Comparison of ENCODE assay signal across 29 cellular contexts in genomic region chr21:27129694-27130093, GRCh38.
"Had no signal": no experiment of that assay in that cellular context is flagged by ENCODE, and none has a peak within 500 bp of the region (broad histone marks: within the 10 kb centered on the region; RNA-seq: fewer than 3 reads in every experiment).

No MANE protein-coding gene starts in this region.

- FAIRE-seq: keratinocyte, pancreas, small intestine had no signal

- H3K27me3 ChIP-seq: left lung, pancreas, sigmoid colon, testis, thyroid gland, transverse colon, upper lobe of left lung, vagina had no signal

- DNase-seq: hippocampal formation; kidney glomerular epithelial cell; left colon; left lung; midbrain; mucosa of descending colon; naive thymus-derived CD4-positive, alpha-beta T cell; pancreas; posterior cingulate gyrus; retina; right cardiac atrium; sigmoid colon; small intestine; stimulated activated CD4-positive, alpha-beta T cell treated with anti-CD3 and anti-CD28 coated beads, Interleukin-1b, Interleukin-23, amount 100 ng/mL, for 48 hours; stimulated activated CD4-positive, alpha-beta T cell treated with anti-CD3 and anti-CD28 coated beads, Interleukin-2, amount 100 ng/mL, for 48 hours; stimulated activated CD4-positive, alpha-beta T cell treated with anti-CD3 and anti-CD28 coated beads, Interleukin-4, amount 100 ng/mL, for 4 hours; stimulated activated CD8-positive, alpha-beta memory T cell treated with anti-CD3 and anti-CD28 coated beads, Interleukin-4, amount 100 ng/mL, for 48 hours; stimulated activated naive CD4-positive, alpha-beta T cell treated with Interleukin-2 at 50 U/mL for 16 hours; stimulated activated naive CD8-positive, alpha-beta T cell treated with anti-CD3 and anti-CD28 coated beads, Interleukin-15, amount 100 ng/mL, for 72 hours; testis; thyroid gland; transverse colon; upper lobe of left lung had no signal

- ATAC-seq: left colon; left lung; mucosa of descending colon; naive thymus-derived CD4-positive, alpha-beta T cell; natural killer cell treated with Interleukin-12 subunit alpha and Interleukin-12 subunit beta and Interleukin-15 and Interleukin-18, amount 100 ng/mL, for 72 hours; pancreas; right cardiac atrium; stimulated activated memory B cell treated with anti-CD40 and anti-IgM and Interleukin-4, amounts not matched to agents 10 μg/mL and 1 μg/mL and 100 μg/mL, for 72 hours; stimulated activated naive CD8-positive, alpha-beta T cell treated with anti-CD3 and anti-CD28 coated beads, Interleukin-15, amount 100 ng/mL, for 72 hours had no signal

- H3K27ac ChIP-seq: left lung, pancreas, prostate gland, sigmoid colon, testis, thyroid gland, transverse colon, upper lobe of left lung, vagina had no signal

- H3K4me3 ChIP-seq: left lung, lung, mucosa of descending colon, pancreas, prostate gland, sigmoid colon, testis, thyroid gland, transverse colon, upper lobe of left lung, vagina had no signal

- H3K36me3 ChIP-seq: left lung, pancreas, prostate gland, sigmoid colon, thyroid gland, transverse colon, upper lobe of left lung, vagina had no signal

- H3K9me3 ChIP-seq: left lung, mucosa of descending colon, pancreas, prostate gland, sigmoid colon, testis, thyroid gland, transverse colon, upper lobe of left lung, vagina had no signal

- H3K4me1 ChIP-seq: left lung, pancreas, prostate gland, sigmoid colon, testis, transverse colon, upper lobe of left lung, vagina had no signal
